Comparison of ENCODE assay signal across 24 cellular contexts in the genomic region with DNA sequence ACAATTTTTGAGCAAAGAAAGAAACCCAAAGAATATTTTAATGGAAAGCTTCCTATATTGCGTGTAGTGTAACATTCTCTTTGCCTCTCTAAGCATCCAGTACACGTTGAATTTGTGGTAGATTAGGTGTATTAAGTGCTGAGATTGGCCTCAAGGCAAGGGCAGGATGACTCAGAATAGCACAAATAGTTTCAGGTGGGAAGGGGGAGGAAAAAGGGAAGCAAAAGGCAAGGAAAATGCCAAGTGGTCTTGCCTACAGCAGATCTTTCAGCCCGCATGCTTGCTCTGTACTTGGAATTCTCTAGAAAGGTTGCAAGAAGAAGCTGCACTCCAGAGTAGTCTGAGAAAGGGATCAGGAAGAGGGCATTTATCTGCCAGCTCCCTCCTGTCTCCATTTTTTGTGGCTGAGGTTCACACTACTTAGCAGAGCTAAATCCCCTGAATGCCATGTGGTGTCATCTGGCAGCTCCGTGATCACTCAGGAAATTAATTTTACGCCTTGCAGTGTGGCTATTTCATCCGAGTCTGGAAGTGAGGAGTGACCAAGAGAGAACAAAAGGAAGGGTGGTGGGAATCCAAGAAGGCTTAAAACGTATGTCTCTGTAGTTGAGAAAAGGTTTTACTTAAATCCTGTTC. TPM values are rescaled to one million over a fixed set of nuclear protein-coding genes. Genes with fewer than 3 reads are reported as not detected.
DNase-seq lines count a peak whose midpoint lies in the region; ATAC-seq and TF ChIP-seq lines count a peak whose summit lies in the region.
"Had no signal": no experiment of that assay in that cellular context is flagged by ENCODE, and none has a peak within 500 bp of the region (broad histone marks: within the 10 kb centered on the region; RNA-seq: fewer than 3 reads in every experiment).

No MANE protein-coding gene starts in this region.

- H3K27me3 Mint-ChIP-seq in activated CD8-positive, alpha-beta T cell treated with anti-CD3 and anti-CD28 coated beads, Interleukin-2, amount 10 ng/mL, durations not matched to agents 7 days and 5 days (ENCODE audit: low read depth), result no peaks in the 10 kb centered on the region
- no peaks in the 10 kb centered on the region for H3K27me3 Mint-ChIP-seq in activated CD8-positive, alpha-beta T cell treated with anti-CD3 and anti-CD28 coated beads for 36 hours
- H3K27me3 Mint-ChIP-seq in type B pancreatic cell, result peaks cover 3% of the 10 kb centered on the region
- H3K27me3 Mint-ChIP-seq: activated naive CD8-positive, alpha-beta T cell treated with anti-CD3 and anti-CD28 coated beads, Interleukin-2, amount 50 U/mL, for 24 hours; CD8-positive, alpha-beta memory T cell had no signal

- no peaks in the 10 kb centered on the region for H3K27me3 ChIP-seq in SJCRH30
- H3K27me3 ChIP-seq: cardiac muscle cell had no signal

- no peaks in the 10 kb centered on the region for H3K9me3 Mint-ChIP-seq in activated CD8-positive, alpha-beta T cell treated with anti-CD3 and anti-CD28 coated beads, Interleukin-2, amount 10 ng/mL, durations not matched to agents 7 days and 5 days (ENCODE audit: insufficient read depth)
- H3K9me3 Mint-ChIP-seq in activated CD8-positive, alpha-beta T cell treated with anti-CD3 and anti-CD28 coated beads for 36 hours, result no peaks in the 10 kb centered on the region
- H3K9me3 Mint-ChIP-seq in type B pancreatic cell, result no peaks in the 10 kb centered on the region
- H3K9me3 Mint-ChIP-seq: activated naive CD8-positive, alpha-beta T cell treated with anti-CD3 and anti-CD28 coated beads, Interleukin-2, amount 50 U/mL, for 24 hours; CD8-positive, alpha-beta memory T cell; immature natural killer cell had no signal

- H3K36me3 ChIP-seq in SJCRH30, result no peaks in the 10 kb centered on the region
- H3K36me3 ChIP-seq: cardiac muscle cell had no signal

- no peak overlapping the region for H3K4me3 Mint-ChIP-seq in activated CD8-positive, alpha-beta T cell treated with anti-CD3 and anti-CD28 coated beads, Interleukin-2, amount 10 ng/mL, durations not matched to agents 7 days and 5 days
- H3K4me3 Mint-ChIP-seq in activated CD8-positive, alpha-beta T cell treated with anti-CD3 and anti-CD28 coated beads for 36 hours, result no peak overlapping the region
- H3K4me3 Mint-ChIP-seq in type B pancreatic cell, result no peak overlapping the region
- H3K4me3 Mint-ChIP-seq: activated naive CD8-positive, alpha-beta T cell treated with anti-CD3 and anti-CD28 coated beads, Interleukin-2, amount 50 U/mL, for 24 hours; CD8-positive, alpha-beta memory T cell; immature natural killer cell; WTC11 had no signal

- H3K27ac Mint-ChIP-seq in activated CD8-positive, alpha-beta T cell treated with anti-CD3 and anti-CD28 coated beads, Interleukin-2, amount 10 ng/mL, durations not matched to agents 7 days and 5 days, result peak overlapping the region; percentile 13
- no peak overlapping the region for H3K27ac Mint-ChIP-seq in activated CD8-positive, alpha-beta T cell treated with anti-CD3 and anti-CD28 coated beads for 36 hours
- no peak overlapping the region for H3K27ac Mint-ChIP-seq in type B pancreatic cell
- H3K27ac Mint-ChIP-seq: activated naive CD8-positive, alpha-beta T cell treated with anti-CD3 and anti-CD28 coated beads, Interleukin-2, amount 50 U/mL, for 24 hours; WTC11 had no signal

- no peak for ATAC-seq in activated CD8-positive, alpha-beta T cell treated with anti-CD3 and anti-CD28 coated beads, Interleukin-2, amount 10 ng/mL, durations not matched to agents 7 days and 5 days
- ATAC-seq in activated CD8-positive, alpha-beta T cell treated with anti-CD3 and anti-CD28 coated beads for 36 hours, result no peak
- ATAC-seq: activated naive CD8-positive, alpha-beta T cell treated with anti-CD3 and anti-CD28 coated beads, Interleukin-2, amount 50 U/mL, for 24 hours; WTC11 had no signal

- CTCF ChIA-PET in activated CD8-positive, alpha-beta T cell treated with anti-CD3 and anti-CD28 coated beads, Interleukin-2, amount 10 ng/mL, durations not matched to agents 7 days and 5 days (lab: Charles Lee), result interaction anchor here (2.7 kb wide), 1 partner anchor 9 kb away, joined by 19 read pairs; no protein-coding TSS in a partner anchor
- CTCF ChIA-PET in activated CD8-positive, alpha-beta T cell treated with anti-CD3 and anti-CD28 coated beads for 36 hours (lab: Charles Lee), result interaction anchor here (0.9 to 4.4 kb wide), 4 partner anchors 9 to 90 kb away, joined by 3 to 24 read pairs (median 5); no protein-coding TSS in a partner anchor

- H3K4me3 ChIP-seq in SJCRH30, result no peak overlapping the region
- H3K4me3 ChIP-seq: cardiac muscle cell, GM23248, smooth muscle cell had no signal

- no peaks in the 10 kb centered on the region for H3K9me3 ChIP-seq in SJCRH30 (replicated peaks)

- H3K4me1 Mint-ChIP-seq in activated CD8-positive, alpha-beta T cell treated with anti-CD3 and anti-CD28 coated beads, Interleukin-2, amount 10 ng/mL, durations not matched to agents 7 days and 5 days (ENCODE audit: low read depth), result peaks cover 27% of the 10 kb centered on the region
- peaks cover 6% of the 10 kb centered on the region for H3K4me1 Mint-ChIP-seq in activated CD8-positive, alpha-beta T cell treated with anti-CD3 and anti-CD28 coated beads for 36 hours (ENCODE audit: low read depth)
- H3K4me1 Mint-ChIP-seq in type B pancreatic cell (ENCODE audit: unreplicated experiment), result peaks cover 9% of the 10 kb centered on the region
- H3K4me1 Mint-ChIP-seq: activated naive CD8-positive, alpha-beta T cell treated with anti-CD3 and anti-CD28 coated beads, Interleukin-2, amount 50 U/mL, for 24 hours had no signal

- no peak for TF ChIP-seq CTCF in activated CD8-positive, alpha-beta T cell treated with anti-CD3 and anti-CD28 coated beads for 36 hours (IDR thresholded peaks at IDR 0.05)
- no peak for TF ChIP-seq CTCF in type B pancreatic cell (conservative IDR thresholded peaks at IDR 0.05)

- no peak for DNase-seq in activated CD8-positive, alpha-beta T cell treated with anti-CD3 and anti-CD28 coated beads, Interleukin-2, amount 10 ng/mL, durations not matched to agents 7 days and 5 days
- DNase-seq in activated CD8-positive, alpha-beta T cell treated with anti-CD3 and anti-CD28 coated beads for 36 hours, result no peak
- DNase-seq in SJCRH30 (peak; percentile 35 to 66), islet precursor cell (peak; percentile 83), type B pancreatic cell (ENCODE audit: extremely low spot score, unreplicated experiment) (peak; percentile 32), KG1 (lab: John Stamatoyannopoulos, UW) (no peak), NCI-H2227 treated with DMSO at 0.1 percent for 48 hours (lab: John Stamatoyannopoulos, UW) (no peak), DMS53 (lab: John Stamatoyannopoulos, UW) (no peak)
- DNase-seq: activated effector memory CD4-positive, alpha-beta T cell treated with anti-CD3 and anti-CD28 coated beads, Interleukin-2, amount 50 U/mL, for 16 hours; activated naive CD8-positive, alpha-beta T cell treated with anti-CD3 and anti-CD28 coated beads, Interleukin-2, amount 50 U/mL, for 24 hours; CD8-positive, alpha-beta memory T cell; dermis blood vessel endothelial cell; DND-41; GM23248; immature natural killer cell; NCI-H1417; NCI-H510A; nucleus accumbens; stimulated activated naive CD4-positive, alpha-beta T cell; T-helper 9 cell had no signal

- intact Hi-C loops in activated CD8-positive, alpha-beta T cell treated with anti-CD3 and anti-CD28 coated beads for 36 hours (cut with micrococcal nuclease), result no loop called here

- peaks cover 29% of the 10 kb centered on the region for H3K4me1 ChIP-seq in SJCRH30

- peak overlapping the region; percentile 21 for H3K27ac ChIP-seq in SJCRH30
- H3K27ac ChIP-seq: cardiac muscle cell, GM23248, RWPE1 had no signal

- POLR2A ChIA-PET in activated CD8-positive, alpha-beta T cell treated with anti-CD3 and anti-CD28 coated beads, Interleukin-2, amount 10 ng/mL, durations not matched to agents 7 days and 5 days (lab: Charles Lee), result interaction anchor here (1.2 to 1.4 kb wide), 3 partner anchors 8 to 41 kb away, joined by 3 to 4 read pairs (median 4); no protein-coding TSS in a partner anchor
- POLR2A ChIA-PET in activated CD8-positive, alpha-beta T cell treated with anti-CD3 and anti-CD28 coated beads for 36 hours (lab: Charles Lee), result interaction anchor here (0.7 to 0.9 kb wide), 3 partner anchors 9 to 71 kb away, joined by 3 to 4 read pairs (median 3); no protein-coding TSS in a partner anchor

- H3K36me3 Mint-ChIP-seq in activated CD8-positive, alpha-beta T cell treated with anti-CD3 and anti-CD28 coated beads, Interleukin-2, amount 10 ng/mL, durations not matched to agents 7 days and 5 days (ENCODE audit: low read depth), result peaks cover 62% of the 10 kb centered on the region
- H3K36me3 Mint-ChIP-seq in activated CD8-positive, alpha-beta T cell treated with anti-CD3 and anti-CD28 coated beads for 36 hours (ENCODE audit: low read depth), result no peaks in the 10 kb centered on the region
- peaks cover 24% of the 10 kb centered on the region for H3K36me3 Mint-ChIP-seq in type B pancreatic cell
- H3K36me3 Mint-ChIP-seq: WTC11 had no signal

RNA-seq across cellular contexts. Expression of a gene that starts 28.5 kb away (rescaled TPM):
- 10 to 100 TPM; 90.5 to 96.7 TPM for total RNA-seq in activated CD8-positive, alpha-beta T cell treated with anti-CD3 and anti-CD28 coated beads, Interleukin-2, amount 10 ng/mL, durations not matched to agents 7 days and 5 days
- 10 to 100 TPM; 39.9 to 40.8 TPM for total RNA-seq in activated CD8-positive, alpha-beta T cell treated with anti-CD3 and anti-CD28 coated beads for 36 hours
- total RNA-seq in SJCRH30 (2014; rRNA removed; shearing (Covaris generic)), result 37.1 and 37.6 TPM in 2 replicates
- 49.6 and 85.5 TPM in 2 replicates for total RNA-seq in type B pancreatic cell (ENCODE audit: low replicate concordance)

RNA-seq across cellular contexts. Expression of a gene that starts 39.8 kb away (rescaled TPM):
- 10 to 100 TPM; 11.0 to 11.1 TPM for total RNA-seq in activated CD8-positive, alpha-beta T cell treated with anti-CD3 and anti-CD28 coated beads, Interleukin-2, amount 10 ng/mL, durations not matched to agents 7 days and 5 days
- 1 to 10 TPM; 5.7 to 6.3 TPM for total RNA-seq in activated CD8-positive, alpha-beta T cell treated with anti-CD3 and anti-CD28 coated beads for 36 hours
- total RNA-seq in SJCRH30 (2014; rRNA removed; shearing (Covaris generic)), result 2.0 and 2.1 TPM in 2 replicates
- 2.9 and 5.6 TPM in 2 replicates for total RNA-seq in type B pancreatic cell (ENCODE audit: low replicate concordance)

RNA-seq across cellular contexts. Expression of a gene that starts 49.7 kb away (rescaled TPM):
- 10 to 100 TPM in 1 of 2 experiments, 1 to 10 TPM in 1; 7.9 to 11.0 TPM for total RNA-seq in activated CD8-positive, alpha-beta T cell treated with anti-CD3 and anti-CD28 coated beads, Interleukin-2, amount 10 ng/mL, durations not matched to agents 7 days and 5 days
- total RNA-seq in activated CD8-positive, alpha-beta T cell treated with anti-CD3 and anti-CD28 coated beads for 36 hours, result 10 to 100 TPM; 17.3 to 17.6 TPM
- 1.1 and 1.3 TPM in 2 replicates for total RNA-seq in SJCRH30 (2014; rRNA removed; shearing (Covaris generic))
- 1.6 and 3.6 TPM in 2 replicates for total RNA-seq in type B pancreatic cell (ENCODE audit: low replicate concordance)
- total RNA-seq: GM23248 had no signal

Comparison
In these comparisons a context has a peak if more than half of its experiments do, and no peak if none do; other contexts are left out.
1. DNase-seq: peak in SJCRH30 (2 of 2), islet precursor cell (single experiment) and type B pancreatic cell (single experiment); none in activated CD8-positive, alpha-beta T cell treated with anti-CD3 and anti-CD28 coated beads, Interleukin-2, amount 10 ng/mL, durations not matched to agents 7 days and 5 days (single experiment), activated CD8-positive, alpha-beta T cell treated with anti-CD3 and anti-CD28 coated beads for 36 hours (single experiment), KG1 (single experiment), NCI-H2227 treated with DMSO at 0.1 percent for 48 hours (single experiment) and DMS53 (single experiment).